11 cellular contexts compared by ENCODE assay signal in the genomic region with DNA sequence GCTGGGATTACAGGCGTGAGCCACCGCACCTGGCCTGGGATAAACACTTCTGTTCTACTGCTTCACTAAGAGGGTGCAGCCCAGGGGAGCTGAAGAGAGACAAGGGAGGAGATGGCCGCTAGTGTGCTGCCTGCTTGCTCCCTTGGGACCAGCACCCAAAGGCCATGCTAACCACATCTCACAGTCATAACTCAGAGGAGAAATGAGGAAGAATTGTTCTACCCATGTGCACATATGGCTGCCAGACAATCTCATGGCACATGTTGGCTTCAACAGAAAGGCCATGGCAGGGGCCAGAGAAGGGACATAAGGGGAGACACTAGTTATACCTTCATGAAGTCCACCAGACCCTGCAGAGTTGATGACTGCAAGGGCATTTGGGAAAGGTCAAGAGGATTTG. TPM values are rescaled to one million over a fixed set of nuclear protein-coding genes. Genes with fewer than 3 reads are reported as not detected.
A peak's percentile ranks its signal among the peaks of the same experiment; 100 is the strongest.
DNase-seq lines count a peak whose midpoint lies in the region; ATAC-seq and TF ChIP-seq lines count a peak whose summit lies in the region.
"Had no signal": no experiment of that assay in that cellular context is flagged by ENCODE, and none has a peak within 500 bp of the region (broad histone marks: within the 10 kb centered on the region; RNA-seq: fewer than 3 reads in every experiment).

No MANE protein-coding gene starts in this region.

- no peak for TF ChIP-seq CTCF in endothelial cell (IDR thresholded peaks at IDR 0.05; ENCODE audit: unreplicated experiment)
- no peak for TF ChIP-seq CTCF in GM10248 (IDR thresholded peaks at IDR 0.05; ENCODE audit: control extremely low read depth, extremely low read depth, low read depth, missing control alignments)

- CTCF ChIA-PET in GM10248 (lab: Yijun Ruan, JAX), result no interaction called here

- H3K27me3 Mint-ChIP-seq in endothelial cell (ENCODE audit: unreplicated experiment), result peaks cover 2% of the 10 kb centered on the region

- DNase-seq in endothelial cell (ENCODE audit: low spot score) (no peak), RKO (ENCODE audit: low spot score) (no peak), kidney tubule cell (ENCODE audit: low spot score) (no peak), GM10248 (ENCODE audit: extremely low spot score) (no peak)
- DNase-seq: NCI-H1092 treated with DMSO at 0.1 percent for 48 hours, NCI-H510A treated with DMSO at 0.1 percent for 48 hours, retina had no signal

- peak overlapping the region; percentile 32 for H3K27ac Mint-ChIP-seq in endothelial cell (ENCODE audit: unreplicated experiment)

- peaks cover 14% of the 10 kb centered on the region for H3K4me1 Mint-ChIP-seq in endothelial cell (ENCODE audit: unreplicated experiment)

- peaks cover 9% of the 10 kb centered on the region for H3K36me3 Mint-ChIP-seq in endothelial cell (ENCODE audit: low read depth, unreplicated experiment)

- POLR2A ChIA-PET in GM10248 (lab: Yijun Ruan, JAX), result no interaction called here

- no peak overlapping the region for H3K4me3 Mint-ChIP-seq in endothelial cell (ENCODE audit: unreplicated experiment)

- ATAC-seq in GM19043 (IDR thresholded peaks at IDR 0.05; ENCODE audit: low read depth, unreplicated experiment) (peak; percentile 79), HG02571 (IDR thresholded peaks at IDR 0.05; ENCODE audit: unreplicated experiment) (peak; percentile 81), HG03135 (IDR thresholded peaks at IDR 0.05; ENCODE audit: unreplicated experiment) (peak; percentile 87), GM19455 (IDR thresholded peaks at IDR 0.05; ENCODE audit: unreplicated experiment) (no peak)

- no peaks in the 10 kb centered on the region for H3K9me3 Mint-ChIP-seq in endothelial cell (ENCODE audit: unreplicated experiment)

RNA-seq across cellular contexts. Expression of gene CLDN22, which starts 22.4 kb away (rescaled TPM):
- total RNA-seq in endothelial cell (ENCODE audit: unreplicated experiment), result not detected

RNA-seq across cellular contexts. Expression of gene CLDN24, which starts 24.6 kb away (rescaled TPM):
- not detected for total RNA-seq in endothelial cell (ENCODE audit: unreplicated experiment)
